10 cellular contexts compared by ENCODE assay signal in the genomic region with DNA sequence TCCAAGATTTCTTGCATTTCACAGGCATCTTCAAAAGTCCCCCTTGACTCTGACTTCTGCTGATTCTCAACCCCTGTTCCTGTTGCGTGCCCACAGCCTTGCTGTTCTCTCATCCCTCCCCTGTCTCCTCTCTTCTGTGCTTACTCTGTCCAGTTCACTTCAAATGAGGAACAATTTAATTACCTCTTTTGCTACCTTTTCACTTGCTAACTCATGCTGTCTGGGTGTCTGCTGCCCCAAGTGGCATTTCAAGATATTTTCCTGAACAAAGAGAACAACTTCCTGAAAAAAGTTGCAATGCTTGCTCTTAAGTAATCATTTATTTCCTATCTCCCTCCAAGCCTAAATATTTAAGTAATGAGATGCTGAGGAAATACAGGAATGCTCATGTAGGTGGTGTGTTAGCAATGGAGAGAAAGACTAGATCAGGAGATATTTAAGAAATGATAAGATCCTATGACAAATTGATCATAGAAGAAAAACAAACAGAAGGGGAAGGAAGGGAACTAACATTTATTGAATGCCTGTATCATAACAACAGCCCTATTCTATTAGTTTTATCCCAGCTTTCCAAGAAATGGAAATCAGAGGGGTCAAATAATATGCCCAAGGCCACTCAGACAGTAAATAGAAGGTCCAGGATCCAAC. TPM values are rescaled to one million over a fixed set of nuclear protein-coding genes. Genes with fewer than 3 reads are reported as not detected.
DNase-seq lines count a peak whose midpoint lies in the region; ATAC-seq and TF ChIP-seq lines count a peak whose summit lies in the region.
"Had no signal": no experiment of that assay in that cellular context is flagged by ENCODE, and none has a peak within 500 bp of the region (broad histone marks: within the 10 kb centered on the region; RNA-seq: fewer than 3 reads in every experiment).

No MANE protein-coding gene starts in this region.

- no peak overlapping the region for H3K4me3 Mint-ChIP-seq in CD8-positive, alpha-beta T cell

- no peak overlapping the region for H3K4me2 ChIP-seq in GM23248 (ENCODE audit: unreplicated experiment)

- intact Hi-C loops in CD8-positive, alpha-beta T cell (cut with DNase I, micrococcal nuclease): no loop called here

- no peaks in the 10 kb centered on the region for H3K4me1 Mint-ChIP-seq in CD8-positive, alpha-beta T cell (ENCODE audit: low read depth)

- H3K9me2 ChIP-seq in GM23248 (ENCODE audit: insufficient read depth): no peaks in the 10 kb centered on the region

- H3K27me3 Mint-ChIP-seq in CD8-positive, alpha-beta T cell (ENCODE audit: low read depth): peaks cover 27% of the 10 kb centered on the region

- no peak for ATAC-seq in CD8-positive, alpha-beta T cell
- ATAC-seq in GM18520 (IDR thresholded peaks at IDR 0.05; ENCODE audit: unreplicated experiment) (no peak), gastroesophageal sphincter (no peak), GM18907 (IDR thresholded peaks at IDR 0.05; ENCODE audit: unreplicated experiment) (no peak)

- H3K4me1 ChIP-seq in CD8-positive, alpha-beta T cell (ENCODE audit: insufficient read depth, low read length): no peaks in the 10 kb centered on the region
- H3K4me1 ChIP-seq in GM23248 (ENCODE audit: insufficient read depth) (no peaks in the 10 kb centered on the region), gastroesophageal sphincter (no peaks in the 10 kb centered on the region)
- H3K4me1 ChIP-seq: thyroid gland had no signal

- no peak for TF ChIP-seq EP300 in gastroesophageal sphincter (IDR thresholded peaks at IDR 0.05)

- TF ChIP-seq POLR2A in gastroesophageal sphincter (IDR thresholded peaks at IDR 0.05): no peak

- CTCF ChIA-PET in CD8-positive, alpha-beta T cell (lab: Charles Lee): interaction anchor here (1.6 kb wide), 1 partner anchor 10 kb away, joined by 3 read pairs; no protein-coding TSS in a partner anchor

- POLR2A ChIA-PET in CD8-positive, alpha-beta T cell (lab: Charles Lee): no interaction called here

- DNase-seq in CD8-positive, alpha-beta T cell: no peak
- DNase-seq in GM23248 (peak; percentile 7), SKM-1 treated with dmso at 0.1 percent for 144 hours (lab: John Stamatoyannopoulos, UW; ENCODE audit: unreplicated experiment) (peak; percentile 86), kidney glomerular epithelial cell (lab: John Stamatoyannopoulos, UW) (peak; percentile 17), coronary artery (ENCODE audit: low spot score) (no peak)
- DNase-seq: NCI-H2029, thyroid gland had no signal

- H3K36me3 ChIP-seq in CD8-positive, alpha-beta T cell (ENCODE audit: insufficient read depth, low read length): no peaks in the 10 kb centered on the region
- no peaks in the 10 kb centered on the region for H3K36me3 ChIP-seq in GM23248 (ENCODE audit: low read depth)
- H3K36me3 ChIP-seq in gastroesophageal sphincter: no peaks in the 10 kb centered on the region
- H3K36me3 ChIP-seq: thyroid gland had no signal

- in situ Hi-C loops in GM23248 (cut with MboI): no loop called here

- peak; percentile 30 for TF ChIP-seq CTCF in CD8-positive, alpha-beta T cell (IDR thresholded peaks at IDR 0.05)
- peak in 1 of 4 experiments; percentile 24 for TF ChIP-seq CTCF in gastroesophageal sphincter (IDR thresholded peaks at IDR 0.05)
- no peak for TF ChIP-seq CTCF in coronary artery (IDR thresholded peaks at IDR 0.05)

- 63 to 71% methylated on average over 1 of the region's 1 CpG for WGBS in GM23248 (ENCODE audit: low coverage in 1 of 2, low lambda C conversion rate in 2 of 2, missing lambda C conversion rate in 2 of 2), 2 experiments
- 79 to 89% methylated on average over 1 of the region's 1 CpG for WGBS in gastroesophageal sphincter (ENCODE audit: low coverage in 1 of 2), 2 donors

- no peak overlapping the region for H2AFZ ChIP-seq in GM23248

- H4K20me1 ChIP-seq in GM23248 (ENCODE audit: insufficient read depth): no peaks in the 10 kb centered on the region

- no peaks in the 10 kb centered on the region for H3K27me3 ChIP-seq in CD8-positive, alpha-beta T cell (ENCODE audit: insufficient read depth, low read length)
- H3K27me3 ChIP-seq in GM23248 (replicated peaks; ENCODE audit: insufficient read depth) (no peaks in the 10 kb centered on the region), gastroesophageal sphincter (peaks cover 9% of the 10 kb centered on the region)
- H3K27me3 ChIP-seq: thyroid gland had no signal

- H3K9me3 ChIP-seq in CD8-positive, alpha-beta T cell (ENCODE audit: low read length): no peaks in the 10 kb centered on the region
- H3K9me3 ChIP-seq in GM23248 (ENCODE audit: low read depth) (no peaks in the 10 kb centered on the region), gastroesophageal sphincter (no peaks in the 10 kb centered on the region)
- H3K9me3 ChIP-seq: thyroid gland had no signal

- no peaks in the 10 kb centered on the region for H3K9me3 Mint-ChIP-seq in CD8-positive, alpha-beta T cell

- no peak overlapping the region for H3K27ac ChIP-seq in CD8-positive, alpha-beta T cell (ENCODE audit: low read depth, low read length)
- no peak overlapping the region for H3K27ac ChIP-seq in GM23248
- H3K27ac ChIP-seq in gastroesophageal sphincter: no peak overlapping the region
- no peak overlapping the region for H3K27ac ChIP-seq in coronary artery
- H3K27ac ChIP-seq: thyroid gland had no signal

- no peaks in the 10 kb centered on the region for H3F3A ChIP-seq in GM23248 (ENCODE audit: insufficient read depth)

- H3K36me3 Mint-ChIP-seq in CD8-positive, alpha-beta T cell: no peaks in the 10 kb centered on the region

- H3K79me2 ChIP-seq in GM23248 (ENCODE audit: insufficient read depth): no peaks in the 10 kb centered on the region

- no peak overlapping the region for H3K9ac ChIP-seq in GM23248

- H3K4me3 ChIP-seq in CD8-positive, alpha-beta T cell (ENCODE audit: low read depth, low read length): no peak overlapping the region
- H3K4me3 ChIP-seq in GM23248 (no peak overlapping the region), gastroesophageal sphincter (no peak overlapping the region), coronary artery (no peak overlapping the region)
- H3K4me3 ChIP-seq: thyroid gland had no signal

- H3K27ac Mint-ChIP-seq in CD8-positive, alpha-beta T cell: no peak overlapping the region

RNA-seq across cellular contexts. Expression of a gene that starts 42.2 kb away (rescaled TPM):
- total RNA-seq in CD8-positive, alpha-beta T cell: not detected
- total RNA-seq in GM23248 (2014; rRNA removed; shearing (Covaris generic)): not detected in 2 replicates
- not detected in 2 replicates for polyA plus RNA-seq in GM23248 (2016; fragmentation: Nextera tagmentation; extraction: Ambion mirVana)
- 1 to 10 TPM in 3 of 4 donors, under 1 TPM in 1; 0.16 to 4.1 (median 1.1) TPM for total RNA-seq in gastroesophageal sphincter

Comparison
In these comparisons a context has a peak if more than half of its experiments do, and no peak if none do; other contexts are left out.
1. DNase-seq: peak in GM23248 (single experiment), SKM-1 treated with dmso at 0.1 percent for 144 hours (single experiment) and kidney glomerular epithelial cell (single experiment); none in CD8-positive, alpha-beta T cell (0 of 7) and coronary artery (single experiment).